ENCODE assay signal across 12 cellular contexts in genomic region chr3:196195664-196196255, GRCh38. TPM values are rescaled to one million over a fixed set of nuclear protein-coding genes. Genes with fewer than 3 reads are reported as not detected.
DNase-seq lines count a peak whose midpoint lies in the region; ATAC-seq and TF ChIP-seq lines count a peak whose summit lies in the region.
"Had no signal": no experiment of that assay in that cellular context is flagged by ENCODE, and none has a peak within 500 bp of the region (broad histone marks: within the 10 kb centered on the region; RNA-seq: fewer than 3 reads in every experiment).

No MANE protein-coding gene starts in this region.

- H3K9ac ChIP-seq in DND-41 (ENCODE audit: low read depth, low read length) (0 out of 2 replicates have a peak overlapping the region, but pooled peaks have one; percentile 5), OCI-LY3 (ENCODE audit: low read length) (peak overlapping the region; percentile 34; the same call in 1 of the 2 replicates)

- H3K27me3 Mint-ChIP-seq in effector memory CD8-positive, alpha-beta T cell: no peaks in the 10 kb centered on the region
- no peaks in the 10 kb centered on the region for H3K27me3 Mint-ChIP-seq in natural killer cell treated with Interleukin-12 subunit alpha and Interleukin-12 subunit beta and Interleukin-15 and Interleukin-18, amount 100 ng/mL, for 72 hours
- no peaks in the 10 kb centered on the region for H3K27me3 Mint-ChIP-seq in CD8-positive, alpha-beta T cell (ENCODE audit: low read depth)

- no peaks in the 10 kb centered on the region for H3K36me3 ChIP-seq in DND-41 (ENCODE audit: insufficient read depth, low read length)
- no peaks in the 10 kb centered on the region for H3K36me3 ChIP-seq in OCI-LY3 (replicated peaks; ENCODE audit: low read depth, low read length)
- H3K36me3 ChIP-seq in spleen: no peaks in the 10 kb centered on the region
- no peaks in the 10 kb centered on the region for H3K36me3 ChIP-seq in CD8-positive, alpha-beta T cell (ENCODE audit: insufficient read depth, low read length)
- H3K36me3 ChIP-seq: HAP-1 had no signal

- peak overlapping the region in 1 of 2 donors; percentile 17 for H3K27ac Mint-ChIP-seq in effector memory CD8-positive, alpha-beta T cell
- no peak overlapping the region for H3K27ac Mint-ChIP-seq in natural killer cell treated with Interleukin-12 subunit alpha and Interleukin-12 subunit beta and Interleukin-15 and Interleukin-18, amount 100 ng/mL, for 72 hours
- H3K27ac Mint-ChIP-seq in CD8-positive, alpha-beta T cell: no peak overlapping the region

- DNase-seq in DND-41: no peak
- DNase-seq in effector memory CD8-positive, alpha-beta T cell: no peak
- DNase-seq in spleen: peak; percentile 72
- no peak for DNase-seq in natural killer cell treated with Interleukin-12 subunit alpha and Interleukin-12 subunit beta and Interleukin-15 and Interleukin-18, amount 100 ng/mL, for 72 hours (ENCODE audit: low spot score)
- DNase-seq in ecto neural progenitor cell (ENCODE audit: low spot score): no peak
- no peak for DNase-seq in CD8-positive, alpha-beta T cell
- DNase-seq: NCI-H2029 treated with DMSO at 0.1 percent for 48 hours had no signal

- TF ChIP-seq CTCF in DND-41 (IDR thresholded peaks at IDR 0.05; ENCODE audit: borderline replicate concordance, extremely low read depth, low read length, poor library complexity, severe bottlenecking): no peak
- TF ChIP-seq CTCF in OCI-LY3 (IDR thresholded peaks at IDR 0.05; ENCODE audit: low read depth, low read length): no peak
- no peak for TF ChIP-seq CTCF in spleen (IDR thresholded peaks at IDR 0.05 in 8 of 11, conservative IDR thresholded peaks at IDR 0.05 in 3 of 11)
- no peak for TF ChIP-seq CTCF in CD8-positive, alpha-beta T cell (IDR thresholded peaks at IDR 0.05)

- peaks cover 11% of the 10 kb centered on the region for H3K36me3 Mint-ChIP-seq in effector memory CD8-positive, alpha-beta T cell (ENCODE audit: insufficient read depth)
- no peaks in the 10 kb centered on the region for H3K36me3 Mint-ChIP-seq in natural killer cell treated with Interleukin-12 subunit alpha and Interleukin-12 subunit beta and Interleukin-15 and Interleukin-18, amount 100 ng/mL, for 72 hours
- no peaks in the 10 kb centered on the region for H3K36me3 Mint-ChIP-seq in CD8-positive, alpha-beta T cell

- CTCF ChIA-PET in CD8-positive, alpha-beta T cell (lab: Charles Lee): interaction anchor here (0.6 to 11.6 kb wide), 18 partner anchors 8 to 169 kb away, joined by 3 to 313 read pairs (median 6); no protein-coding TSS in a partner anchor

- H3K27me3 ChIP-seq in DND-41 (ENCODE audit: insufficient read depth, low read length, poor library complexity) (no peaks in the 10 kb centered on the region), OCI-LY3 (ENCODE audit: low read depth, low read length) (no peaks in the 10 kb centered on the region), spleen (replicated peaks in 1 of 7) (no peaks in the 10 kb centered on the region)
- no peaks in the 10 kb centered on the region for H3K27me3 ChIP-seq in CD8-positive, alpha-beta T cell (ENCODE audit: insufficient read depth, low read length)

- H3K4me1 Mint-ChIP-seq in effector memory CD8-positive, alpha-beta T cell (ENCODE audit: low read depth in 2 of 2): peaks cover 29 to 32% of the 10 kb centered on the region in 2 donors
- peaks cover 7 to 12% of the 10 kb centered on the region in 2 donors for H3K4me1 Mint-ChIP-seq in natural killer cell treated with Interleukin-12 subunit alpha and Interleukin-12 subunit beta and Interleukin-15 and Interleukin-18, amount 100 ng/mL, for 72 hours (ENCODE audit: low read depth in 2 of 2)
- H3K4me1 Mint-ChIP-seq in CD8-positive, alpha-beta T cell (ENCODE audit: low read depth): peaks cover 16% of the 10 kb centered on the region

- POLR2A ChIA-PET in CD8-positive, alpha-beta T cell (lab: Charles Lee): interaction anchor here (1.8 kb wide), 1 partner anchor 123 kb away, joined by 6 read pairs; no protein-coding TSS in a partner anchor

- H2AFZ ChIP-seq in DND-41 (ENCODE audit: low read depth, low read length) (no peak overlapping the region), OCI-LY3 (ENCODE audit: low read depth, low read length) (peak overlapping the region; percentile 32; the same call in 1 of the 2 replicates)

- no peak for ATAC-seq in DND-41 (ENCODE audit: insufficient read depth, low read depth)
- ATAC-seq in effector memory CD8-positive, alpha-beta T cell (replicated peaks): peak; percentile 20
- no peak for ATAC-seq in natural killer cell treated with Interleukin-12 subunit alpha and Interleukin-12 subunit beta and Interleukin-15 and Interleukin-18, amount 100 ng/mL, for 72 hours
- no peak for ATAC-seq in CD8-positive, alpha-beta T cell

- H3K4me1 ChIP-seq in DND-41 (ENCODE audit: insufficient read depth, low read length): peaks cover 15% of the 10 kb centered on the region; the same call in 1 of the 2 replicates
- H3K4me1 ChIP-seq in OCI-LY3 (ENCODE audit: low read length): peaks cover 56% of the 10 kb centered on the region
- peaks cover 6 to 62% (median 39%) of the 10 kb centered on the region in 6 donors for H3K4me1 ChIP-seq in spleen
- H3K4me1 ChIP-seq in CD8-positive, alpha-beta T cell (ENCODE audit: insufficient read depth, low read length): peaks cover 22% of the 10 kb centered on the region
- H3K4me1 ChIP-seq: HAP-1 had no signal

- H3K9me3 ChIP-seq in DND-41 (ENCODE audit: insufficient read depth, low read length, severe bottlenecking) (no peaks in the 10 kb centered on the region), OCI-LY3 (ENCODE audit: insufficient read depth, low read length) (no peaks in the 10 kb centered on the region), spleen (no peaks in the 10 kb centered on the region)
- no peaks in the 10 kb centered on the region for H3K9me3 ChIP-seq in CD8-positive, alpha-beta T cell (ENCODE audit: low read length)
- H3K9me3 ChIP-seq: HAP-1 had no signal

- TF ChIP-seq POLR2A in spleen (IDR thresholded peaks at IDR 0.05): no peak

- WGBS in spleen, 5 donors: 81 to 92% (median 88%) methylated on average over 10 to 14 of the region's 14 CpGs

- intact Hi-C loops in spleen (cut with DNase I; ENCODE audit: low total_unique reads): loop anchor here (2.0 kb wide), 1 partner anchor 123 kb away; no protein-coding TSS in a partner anchor
- intact Hi-C loops in CD8-positive, alpha-beta T cell (cut with DNase I, micrococcal nuclease): loop anchor here (1.0 kb wide), 3 partner anchors 15 to 122 kb away; no protein-coding TSS in a partner anchor

- H3K27ac ChIP-seq in DND-41 (ENCODE audit: low read length): peak overlapping the region; percentile 56; the same call in 1 of the 2 replicates
- peak overlapping the region; percentile 14; the same call in 1 of the 2 replicates for H3K27ac ChIP-seq in OCI-LY3 (ENCODE audit: low read length)
- H3K27ac ChIP-seq in spleen: peak overlapping the region in 2 of 8 donors; percentile 42 to 93
- no peak overlapping the region for H3K27ac ChIP-seq in CD8-positive, alpha-beta T cell (ENCODE audit: low read depth, low read length)

- H3K79me2 ChIP-seq in DND-41 (ENCODE audit: insufficient read depth, low read length): no peaks in the 10 kb centered on the region
- H3K79me2 ChIP-seq in OCI-LY3 (ENCODE audit: low read length): peaks cover 16% of the 10 kb centered on the region; the same call in 1 of the 2 replicates

- H3K4me3 ChIP-seq in DND-41 (ENCODE audit: low read depth in 1 of 2, low read length in 2 of 2) (no peak overlapping the region), OCI-LY3 (ENCODE audit: low read length) (0 out of 2 replicates have a peak overlapping the region, but pooled peaks have one; percentile 1), spleen (no peak overlapping the region)
- H3K4me3 ChIP-seq in CD8-positive, alpha-beta T cell (ENCODE audit: low read depth, low read length): no peak overlapping the region
- H3K4me3 ChIP-seq: HAP-1 had no signal

- no peak overlapping the region for H3K4me3 Mint-ChIP-seq in effector memory CD8-positive, alpha-beta T cell
- no peak overlapping the region for H3K4me3 Mint-ChIP-seq in natural killer cell treated with Interleukin-12 subunit alpha and Interleukin-12 subunit beta and Interleukin-15 and Interleukin-18, amount 100 ng/mL, for 72 hours
- H3K4me3 Mint-ChIP-seq in CD8-positive, alpha-beta T cell: no peak overlapping the region

- H3K9me3 Mint-ChIP-seq in effector memory CD8-positive, alpha-beta T cell: no peaks in the 10 kb centered on the region
- no peaks in the 10 kb centered on the region for H3K9me3 Mint-ChIP-seq in natural killer cell treated with Interleukin-12 subunit alpha and Interleukin-12 subunit beta and Interleukin-15 and Interleukin-18, amount 100 ng/mL, for 72 hours
- no peaks in the 10 kb centered on the region for H3K9me3 Mint-ChIP-seq in CD8-positive, alpha-beta T cell

- H3K4me2 ChIP-seq in DND-41 (ENCODE audit: insufficient read depth, low read length) (no peak overlapping the region), OCI-LY3 (ENCODE audit: low read length) (peak overlapping the region; percentile 44)

- H4K20me1 ChIP-seq in DND-41 (ENCODE audit: insufficient read depth, low read length) (no peaks in the 10 kb centered on the region), OCI-LY3 (ENCODE audit: insufficient read depth, low read length) (no peaks in the 10 kb centered on the region)

RNA-seq across cellular contexts. Expression of gene ZDHHC19, which starts 15.4 kb away (rescaled TPM):
- 10 to 100 TPM in 3 of 7 donors, 1 to 10 TPM in 3, under 1 TPM in 1; 0.79 to 44.6 (median 7.9) TPM for total RNA-seq in spleen
- 10 to 100 TPM in 1 of 3 donors, 1 to 10 TPM in 2; 3.2 to 15.4 (median 6.2) TPM for polyA plus RNA-seq in spleen
- total RNA-seq in natural killer cell treated with Interleukin-12 subunit alpha and Interleukin-12 subunit beta and Interleukin-15 and Interleukin-18, amount 100 ng/mL, for 72 hours: 1 to 10 TPM in 1 of 2 donors, not detected in 1; 1.0 TPM
- not detected for total RNA-seq in CD8-positive, alpha-beta T cell
- total RNA-seq: LHCN-M2, RPMI7951 had no signal
- polyA plus RNA-seq: AG04450 had no signal

RNA-seq across cellular contexts. Expression of gene SLC51A, which starts 20.6 kb away (rescaled TPM):
- total RNA-seq in spleen: 10 to 100 TPM in 1 of 7 donors, 1 to 10 TPM in 6; 2.0 to 14.6 (median 4.1) TPM
- 1 to 10 TPM in 1 of 3 donors, under 1 TPM in 2; 0.30 to 1.1 (median 0.54) TPM for polyA plus RNA-seq in spleen
- total RNA-seq in natural killer cell treated with Interleukin-12 subunit alpha and Interleukin-12 subunit beta and Interleukin-15 and Interleukin-18, amount 100 ng/mL, for 72 hours: not detected
- not detected for total RNA-seq in CD8-positive, alpha-beta T cell
- total RNA-seq: LHCN-M2, RPMI7951 had no signal
- polyA plus RNA-seq: AG04450 had no signal
